ENCODE assay signal across 8 cellular contexts in the genomic region with DNA sequence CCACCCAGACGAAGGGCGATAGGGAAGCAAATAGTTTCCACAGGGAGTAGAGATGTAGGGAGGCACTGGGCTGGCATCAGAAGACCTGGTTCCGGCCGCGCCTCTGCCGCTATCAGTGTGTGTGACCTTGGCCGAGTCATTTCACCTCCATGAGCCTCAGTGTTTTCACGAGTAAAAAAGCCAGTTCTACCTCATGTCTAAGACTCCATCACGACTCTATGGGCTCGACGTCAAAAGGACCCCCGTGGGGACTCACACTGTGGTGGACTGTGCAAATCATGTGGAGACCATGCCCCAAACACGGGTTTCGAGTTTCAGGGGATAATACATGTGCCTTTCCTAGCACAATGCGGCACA. TPM values are rescaled to one million over a fixed set of nuclear protein-coding genes. Genes with fewer than 3 reads are reported as not detected.
DNase-seq lines count a peak whose midpoint lies in the region; ATAC-seq and TF ChIP-seq lines count a peak whose summit lies in the region.

No MANE protein-coding gene starts in this region.

- H3K36me3 ChIP-seq in BE2C, result no peaks in the 10 kb centered on the region

- intact Hi-C loops in dorsolateral prefrontal cortex (cut with DNase I), result loop anchor here (5.0 kb wide), 4 partner anchors 165 to 670 kb away; partner anchors contain the start of genes PDZD8 (in 2 of the 2), EMX2 (in 1 of the 2) and FAM204A (in 1 of the 2)
- intact Hi-C loops in natural killer cell (cut with micrococcal nuclease), result no loop called here

- H3K4me3 ChIP-seq in BE2C (ENCODE audit: low read depth, low read length), result peak overlapping the region; percentile 86
- H3K4me3 ChIP-seq in dorsolateral prefrontal cortex, result peak overlapping the region; percentile 69 to 97 (median 87)

- no peak for TF ChIP-seq CTCF in BE2C (IDR thresholded peaks at IDR 0.05; ENCODE audit: low read depth, low read length)
- TF ChIP-seq CTCF in dorsolateral prefrontal cortex (IDR thresholded peaks at IDR 0.05 in 54 of 56, conservative IDR thresholded peaks at IDR 0.05 in 2 of 56; ENCODE audit: low read depth in 1 of 56, partially characterized antibody in 56 of 56), result no peak
- TF ChIP-seq CTCF in natural killer cell (IDR thresholded peaks at IDR 0.05), result no peak

- ATAC-seq in natural killer cell (no peak), GM21619 (IDR thresholded peaks at IDR 0.05; ENCODE audit: unreplicated experiment) (no peak), HG02885 (IDR thresholded peaks at IDR 0.05; ENCODE audit: poor library complexity, unreplicated experiment) (no peak)

- H3K9me3 ChIP-seq in BE2C, result no peaks in the 10 kb centered on the region

- no peaks in the 10 kb centered on the region for H3K9me3 Mint-ChIP-seq in natural killer cell

- peak overlapping the region in 44 of 59 donors; percentile 86 to 98 (median 94) for H3K27ac ChIP-seq in dorsolateral prefrontal cortex

- peaks cover 0 to 14% of the 10 kb centered on the region in 2 donors for H3K27me3 Mint-ChIP-seq in natural killer cell (ENCODE audit: low read depth in 2 of 2)

- peak overlapping the region; percentile 67 for H3K4me3 Mint-ChIP-seq in natural killer cell

- H3K27ac Mint-ChIP-seq in natural killer cell, result peak overlapping the region; percentile 51 to 59

- H3K4me1 Mint-ChIP-seq in natural killer cell, result peaks cover 13 to 22% of the 10 kb centered on the region in 2 donors

- no peaks in the 10 kb centered on the region for H3K36me3 Mint-ChIP-seq in natural killer cell

- H3K27me3 ChIP-seq in BE2C (no peaks in the 10 kb centered on the region), dorsolateral prefrontal cortex (no peaks in the 10 kb centered on the region)

- H3K4me1 ChIP-seq in BE2C, result peaks cover 7% of the 10 kb centered on the region

- DNase-seq in BE2C (no peak), NCI-H146 treated with DMSO at 0.1 percent for 48 hours (lab: John Stamatoyannopoulos, UW; ENCODE audit: unreplicated experiment) (peak; percentile 53), dorsolateral prefrontal cortex (peak in 1 of 10 donors; percentile 33), natural killer cell (no peak), cerebellar nuclear complex (lab: John Stamatoyannopoulos, UW) (no peak), LoVo (ENCODE audit: low spot score) (no peak)

RNA-seq across cellular contexts. Expression of gene RAB11FIP2, which starts 0.6 kb away (rescaled TPM):
- polyA plus RNA-seq in BE2C (2012; ENCODE audit: insufficient read depth, insufficient read length, low read depth), result 14.1 TPM
- 10 to 100 TPM; 32.7 to 65.3 (median 48.8) TPM for total RNA-seq in dorsolateral prefrontal cortex
- 10 to 100 TPM; 30.1 to 37.1 (median 32.1) TPM for total RNA-seq in natural killer cell
